ENCODE assay signal across 30 cellular contexts in genomic region chr15:60118146-60118545, GRCh38.
DNase-seq lines count a peak whose midpoint lies in the region; ATAC-seq, FAIRE-seq and TF ChIP-seq lines count a peak whose summit lies in the region.
"Had no signal": no experiment of that assay in that cellular context is flagged by ENCODE, and none has a peak within 500 bp of the region (broad histone marks: within the 10 kb centered on the region; RNA-seq: fewer than 3 reads in every experiment).

No MANE protein-coding gene starts in this region.

- no peak overlapping the region for H2BK15ac ChIP-seq in H1 (ENCODE audit: low read length)

- no peak overlapping the region for H2AFZ ChIP-seq in H1 (ENCODE audit: low read length)

- no peak overlapping the region for H3K14ac ChIP-seq in H1 (ENCODE audit: insufficient read length)

- H3K4me1 ChIP-seq in HEK293 (ENCODE audit: control insufficient read depth, insufficient read depth, low read length) (0 out of 2 replicates have a peak, but pooled peaks cover 5% of the 10 kb centered on the region), H1 (replicated peaks in 1 of 4; ENCODE audit: control insufficient read depth in 3 of 4, insufficient read depth in 4 of 4, low read length in 3 of 4) (peaks cover 8 to 38% (median 29%) of the 10 kb centered on the region in 4 experiments), small intestine (ENCODE audit: control insufficient read depth in 2 of 2, insufficient read depth in 1 of 2, low read depth in 1 of 2, low read length in 1 of 2) (no peaks in the 10 kb centered on the region), upper lobe of left lung (no peaks in the 10 kb centered on the region)
- H3K4me1 ChIP-seq: breast epithelium, lower lobe of right lung, transverse colon had no signal

- no peak overlapping the region for H4K91ac ChIP-seq in H1 (replicated peaks; ENCODE audit: insufficient read length, low read length)

- H3K9ac ChIP-seq in H1 (replicated peaks in 1 of 4; ENCODE audit: extremely low read depth in 1 of 4, low read depth in 3 of 4, low read length in 3 of 4), result no peak overlapping the region

- H2BK5ac ChIP-seq in H1 (ENCODE audit: low read depth, low read length), result peak overlapping the region; percentile 9; the same call in 1 of the 2 replicates

- WGBS in H1 (ENCODE audit: extremely low coverage in 1 of 2, insufficient coverage in 1 of 2, insufficient read length in 1 of 2, insufficient replicate concordance in 2 of 2, low coverage in 1 of 2, low lambda C conversion rate in 2 of 2, missing lambda C conversion rate in 1 of 2), 2 experiments, result 6% methylated on average over 8 of the region's 8 CpGs; no CpG with 5 or more reads in 1 of the 2 experiments
- 37 to 58% (median 57%) methylated on average over 8 of the region's 8 CpGs for WGBS in small intestine, 3 donors
- WGBS in upper lobe of left lung, 2 donors, result 51 to 57% methylated on average over 8 of the region's 8 CpGs

- H3K27me3 ChIP-seq in H1 (replicated peaks in 1 of 4; ENCODE audit: control insufficient read depth in 3 of 4, extremely low read depth in 1 of 4, insufficient read depth in 3 of 4, low read length in 3 of 4), result peaks cover 0 to 2% (median 0%) of the 10 kb centered on the region in 4 experiments; a peak in 3 of 7 replicates
- H3K27me3 ChIP-seq in small intestine (ENCODE audit: control insufficient read depth in 2 of 2, insufficient read depth in 2 of 2, low read length in 2 of 2), result peaks cover 0 to 14% of the 10 kb centered on the region in 2 donors
- no peaks in the 10 kb centered on the region for H3K27me3 ChIP-seq in upper lobe of left lung
- H3K27me3 ChIP-seq: SJSA1 had no signal

- TF ChIP-seq POLR2A in H1 (IDR thresholded peaks at IDR 0.05; ENCODE audit: control extremely low read depth in 1 of 2, low read depth in 2 of 2, low read length in 2 of 2) (no peak), upper lobe of left lung (IDR thresholded peaks at IDR 0.05) (no peak)

- no peak overlapping the region for H4K8ac ChIP-seq in H1 (ENCODE audit: extremely low read depth, insufficient read depth, low read length)

- H3K9me3 ChIP-seq in HEK293 (ENCODE audit: control insufficient read depth, insufficient read depth, low read depth, low read length) (no peaks in the 10 kb centered on the region), H1 (ENCODE audit: insufficient read depth in 2 of 2, low read depth in 1 of 2, low read length in 1 of 2) (no peaks in the 10 kb centered on the region), small intestine (ENCODE audit: control insufficient read depth, low read depth) (no peaks in the 10 kb centered on the region), upper lobe of left lung (no peaks in the 10 kb centered on the region)
- H3K9me3 ChIP-seq: breast epithelium, HAP-1, lower lobe of right lung, transverse colon had no signal

- peaks cover 4% of the 10 kb centered on the region; the same call in 1 of the 2 replicates for H3K23me2 ChIP-seq in H1 (ENCODE audit: low read depth, low read length)

- no peak overlapping the region for H3K4ac ChIP-seq in H1 (replicated peaks; ENCODE audit: insufficient read length, low read depth, low read length)

- intact Hi-C loops in cardiac septum (cut with DNase I), result no loop called here

- peak; percentile 2 to 27 for DNase-seq in NCI-H1930 (lab: John Stamatoyannopoulos, UW)
- peak in 1 of 2 experiments; percentile 46 for DNase-seq in H1 (ENCODE audit: low read depth in 1 of 2, low spot score in 2 of 2)
- DNase-seq in left kidney (ENCODE audit: low read depth, low spot score), result peak; percentile 56
- DNase-seq in small intestine, result no peak
- no peak for DNase-seq in cardiac septum (ENCODE audit: low spot score)
- DNase-seq in upper lobe of left lung, result no peak
- no peak for DNase-seq in stimulated activated CD8-positive, alpha-beta memory T cell treated with anti-CD3 and anti-CD28 coated beads, Interleukin-4, amount 100 ng/mL, for 48 hours
- DNase-seq: ACHN; activated CD4-positive, alpha-beta T cell treated with anti-CD3 and anti-CD28 coated beads for 48 hours; activated effector memory CD4-positive, alpha-beta T cell treated with Interleukin-2 at 50 U/mL for 16 hours; CD4-positive, alpha-beta memory T cell; effector memory CD8-positive, alpha-beta T cell; KBM-7; kidney glomerular epithelial cell; lower lobe of right lung; naive thymus-derived CD8-positive, alpha-beta T cell; NCI-H1092 treated with DMSO at 0.1 percent for 48 hours; NCI-H2029 treated with DMSO at 0.1 percent for 48 hours; NCI-H345; RPMI8226; stimulated activated CD4-positive, alpha-beta T cell treated with anti-CD3 and anti-CD28 coated beads, Interleukin-4, amount 100 ng/mL, for 4 hours; T-cell; transverse colon; WERI-Rb-1 had no signal

- no peak overlapping the region for H4K5ac ChIP-seq in H1 (ENCODE audit: insufficient read length, low read depth, low read length)

- H3K4me3 ChIP-seq in HEK293 (ENCODE audit: low read depth, low read length) (no peak overlapping the region), H1 (ENCODE audit: extremely low read depth in 1 of 4, insufficient read depth in 2 of 4, low read depth in 3 of 4, low read length in 4 of 4) (peak overlapping the region; percentile 27 to 51 (median 38); a peak in 7 of 8 replicates), small intestine (ENCODE audit: low read depth in 1 of 2, low read length in 2 of 2) (no peak overlapping the region), upper lobe of left lung (no peak overlapping the region)
- H3K4me3 ChIP-seq: breast epithelium, HAP-1, lower lobe of right lung, SJSA1, transverse colon had no signal

- ATAC-seq in upper lobe of left lung (ENCODE audit: low FRiP score in 2 of 2), result no peak
- ATAC-seq: activated naive CD4-positive, alpha-beta T cell treated with anti-CD3 and anti-CD28 coated beads, Interleukin-2, amount 50 U/mL, for 72 hours; effector memory CD8-positive, alpha-beta T cell; lower lobe of right lung; naive thymus-derived CD8-positive, alpha-beta T cell; stimulated activated effector memory CD8-positive, alpha-beta T cell treated with anti-CD3 and anti-CD28 coated beads, Interleukin-12 subunit alpha, Interleukin-12 subunit beta, amount 100 ng/mL, for 72 hours; T-cell had no signal

- POLR2A ChIA-PET in HEK293 (lab: Yijun Ruan, JAX), result no interaction called here
- POLR2A ChIA-PET in H1 (lab: Charles Lee; ENCODE audit: partially characterized antibody), result interaction anchor here (0.6 to 2.0 kb wide), 2 partner anchors 9 to 279 kb away, joined by 3 to 10 read pairs; no protein-coding TSS in a partner anchor

- TF ChIP-seq RAD21 in H1 (IDR thresholded peaks at IDR 0.05 in 1 of 2, conservative IDR thresholded peaks at IDR 0.05 in 1 of 2; ENCODE audit: low read depth in 2 of 2, low read length in 2 of 2), result no peak

- no peak overlapping the region for H3K27ac ChIP-seq in HEK293 (ENCODE audit: extremely low read depth, low read depth, low read length)
- H3K27ac ChIP-seq in H1 (ENCODE audit: low read depth, low read length), result no peak overlapping the region
- no peak overlapping the region for H3K27ac ChIP-seq in small intestine (ENCODE audit: low read depth in 1 of 2, low read length in 1 of 2)
- H3K27ac ChIP-seq in upper lobe of left lung, result no peak overlapping the region
- H3K27ac ChIP-seq: breast epithelium, lower lobe of right lung, SJSA1, transverse colon, WERI-Rb-1 had no signal

- H2BK12ac ChIP-seq in H1 (ENCODE audit: low read depth, low read length), result no peak overlapping the region

- peak overlapping the region; percentile 62 to 85 for H3K4me2 ChIP-seq in H1 (ENCODE audit: insufficient read depth in 1 of 2, low read depth in 2 of 2, low read length in 2 of 2)

- no peaks in the 10 kb centered on the region for H3K79me2 ChIP-seq in H1 (ENCODE audit: control insufficient read depth in 1 of 2, insufficient read depth in 2 of 2, low read length in 2 of 2)

- TF ChIP-seq CTCF in HEK293 (tag by site-specific recombination; IDR thresholded peaks at IDR 0.05), result no peak
- no peak for TF ChIP-seq CTCF in H1 (IDR thresholded peaks at IDR 0.05; ENCODE audit: control extremely low read depth in 1 of 3, insufficient read depth in 1 of 3, low read depth in 1 of 3, low read length in 3 of 3)
- TF ChIP-seq CTCF in upper lobe of left lung (IDR thresholded peaks at IDR 0.05), result no peak

- no peaks in the 10 kb centered on the region for H3K79me1 ChIP-seq in H1 (ENCODE audit: low read depth, low read length)

- no peaks in the 10 kb centered on the region for H4K20me1 ChIP-seq in H1 (replicated peaks in 1 of 2; ENCODE audit: control insufficient read depth in 1 of 2, insufficient read depth in 2 of 2, low read length in 2 of 2)

- peak overlapping the region; percentile 55; the same call in 1 of the 2 replicates for H3K18ac ChIP-seq in H1 (ENCODE audit: extremely low read depth, low read length)

- H3K36me3 ChIP-seq in HEK293 (ENCODE audit: control insufficient read depth in 2 of 2, insufficient read depth in 1 of 2, low read length in 2 of 2) (no peaks in the 10 kb centered on the region), H1 (ENCODE audit: control insufficient read depth in 2 of 4, insufficient read depth in 4 of 4, low read length in 3 of 4) (no peaks in the 10 kb centered on the region), small intestine (ENCODE audit: control insufficient read depth in 2 of 2, insufficient read depth in 2 of 2, low read length in 2 of 2) (no peaks in the 10 kb centered on the region), upper lobe of left lung (no peaks in the 10 kb centered on the region)
- H3K36me3 ChIP-seq: breast epithelium, HAP-1, lower lobe of right lung, SJSA1, transverse colon, WERI-Rb-1 had no signal

- 0 out of 2 replicates have a peak overlapping the region, but pooled peaks have one; percentile 29 for H2BK20ac ChIP-seq in H1 (ENCODE audit: low read length)

- H2BK120ac ChIP-seq in H1 (replicated peaks; ENCODE audit: low read depth, low read length), result no peak overlapping the region

- FAIRE-seq in H1 (lab: Jason Lieb, UNC), result peak; percentile 92
- FAIRE-seq in small intestine (lab: Jason Lieb, UNC), result no peak

- CTCF ChIA-PET in HEK293 (lab: Yijun Ruan, JAX) (interaction anchor here (0.7 kb wide), 1 partner anchor 25 kb away, joined by 3 read pairs; no protein-coding TSS in a partner anchor), H1 (lab: Charles Lee; ENCODE audit: partially characterized antibody) (interaction anchor here (1.0 to 1.3 kb wide), 2 partner anchors 9 to 22 kb away, joined by 3 to 5 read pairs; no protein-coding TSS in a partner anchor)

- H3K56ac ChIP-seq in H1 (replicated peaks; ENCODE audit: insufficient read length, low read depth, low read length), result no peak overlapping the region

- no peak overlapping the region for H3K23ac ChIP-seq in H1 (ENCODE audit: insufficient read length)

- H2AK5ac ChIP-seq in H1 (ENCODE audit: low read depth, low read length), result no peak overlapping the region

- no peak for TF ChIP-seq EP300 in H1 (IDR thresholded peaks at IDR 0.05; ENCODE audit: borderline replicate concordance in 1 of 2, low read depth in 2 of 2, low read length in 2 of 2)
- no peak for TF ChIP-seq EP300 in upper lobe of left lung (IDR thresholded peaks at IDR 0.05)

TF ChIP-seq in H1, 55 proteins besides CTCF, POLR2A, EP300 and RAD21 (continues in another document):
- TF ChIP-seq CHD1 (IDR thresholded peaks at IDR 0.05; ENCODE audit: low read depth, low read length) (no peak), POU5F1 (IDR thresholded peaks at IDR 0.05; ENCODE audit: low read depth, low read length) (no peak), SP4 (IDR thresholded peaks at IDR 0.05; ENCODE audit: low read length) (no peak), SIRT6 (IDR thresholded peaks at IDR 0.05; ENCODE audit: low read length) (no peak)

Comparison
In these comparisons a context has a peak if more than half of its experiments do, and no peak if none do; other contexts are left out.
1. H3K4me3 ChIP-seq: peak in H1 (4 of 4); none in HEK293 (single experiment), small intestine (0 of 2) and upper lobe of left lung (0 of 4).
2. DNase-seq: peak in NCI-H1930 (2 of 2) and left kidney (single experiment); none in small intestine (single experiment), cardiac septum (single experiment), upper lobe of left lung (0 of 2) and stimulated activated CD8-positive, alpha-beta memory T cell treated with anti-CD3 and anti-CD28 coated beads, Interleukin-4, amount 100 ng/mL, for 48 hours (single experiment).
3. Of the 6 proteins assayed by ChIP-seq in both HEK293 and H1: peak only in HEK293: none; only in H1: YY1; in both: none; in neither: 5.